In genomic region chr7:151411551-151411950, GRCh38 we compare ENCODE assay signal across 13 cellular contexts. TPM values are rescaled to one million over a fixed set of nuclear protein-coding genes. Genes with fewer than 3 reads are reported as not detected.
DNase-seq lines count a peak whose midpoint lies in the region; ATAC-seq, FAIRE-seq and TF ChIP-seq lines count a peak whose summit lies in the region.
"Had no signal": no experiment of that assay in that cellular context is flagged by ENCODE, and none has a peak within 500 bp of the region (broad histone marks: within the 10 kb centered on the region; RNA-seq: fewer than 3 reads in every experiment).

No MANE protein-coding gene starts in this region.

- H3K4me3 ChIP-seq in HepG2 (replicated peaks in 1 of 3; ENCODE audit: insufficient read depth in 1 of 3, low read depth in 2 of 3, low read length in 3 of 3) (no peak overlapping the region), MG63 (no peak overlapping the region)
- H3K4me3 ChIP-seq: lung had no signal

- H3K36me3 ChIP-seq in HepG2 (replicated peaks in 1 of 2; ENCODE audit: control insufficient read depth in 1 of 2, insufficient read depth in 2 of 2, low read length in 2 of 2): no peaks in the 10 kb centered on the region
- H3K36me3 ChIP-seq in MG63: no peaks in the 10 kb centered on the region

- peaks cover 0 to 1% (median 0%) of the 10 kb centered on the region in 3 donors for H3K9me3 Mint-ChIP-seq in IgD-negative memory B cell
- H3K9me3 Mint-ChIP-seq: stimulated activated naive CD8-positive, alpha-beta T cell treated with anti-CD3 and anti-CD28 coated beads, Interleukin-15, Interleukin-2, amounts not matched to agents 100 ng/mL and 50 ng/mL, for 24 hours had no signal

- TF ChIP-seq POLR2A in HepG2 (IDR thresholded peaks at IDR 0.05; ENCODE audit: insufficient read depth in 1 of 2, low read depth in 2 of 2, low read length in 2 of 2): no peak

- no peak overlapping the region for H3K27ac ChIP-seq in HepG2 (ENCODE audit: extremely low read length, insufficient read depth, low read length)

- TF ChIP-seq RAD21 in HepG2 (CRISPR knock-in tag; IDR thresholded peaks at IDR 0.05): no peak

- H3K27ac Mint-ChIP-seq in IgD-negative memory B cell: peak overlapping the region in 2 of 3 donors; percentile 83 to 86
- peak overlapping the region; percentile 82 for H3K27ac Mint-ChIP-seq in T-helper 17 cell
- H3K27ac Mint-ChIP-seq: stimulated activated naive CD8-positive, alpha-beta T cell treated with anti-CD3 and anti-CD28 coated beads, Interleukin-15, Interleukin-2, amounts not matched to agents 100 ng/mL and 50 ng/mL, for 24 hours had no signal

- H3K27me3 Mint-ChIP-seq in IgD-negative memory B cell: peaks cover 49% of the 10 kb centered on the region
- peaks cover 6% of the 10 kb centered on the region for H3K27me3 Mint-ChIP-seq in T-helper 17 cell

- in situ Hi-C loops in HepG2 (cut with HindIII; ENCODE audit: extremely low pct_ligation_motif_present, low pct_unique_long_range_greater_than_20kb): no loop called here

- no TSS peak for BruUV-seq in HepG2 (replicated peaks; lab: Mats Ljungman, UMichigan)

- intact Hi-C loops in HepG2 (cut with micrococcal nuclease; ENCODE audit: unreplicated experiment): no loop called here

- peaks cover 57% of the 10 kb centered on the region for H3K4me1 ChIP-seq in HepG2 (ENCODE audit: insufficient read depth, low read length)

- FAIRE-seq in HepG2 (lab: Jason Lieb, UNC): no peak
- FAIRE-seq in HTR-8/SVneo (lab: Jason Lieb, UNC): no peak

- ATAC-seq in T-helper 17 cell (no peak), HepG2 (peak; percentile 8; the same call in 1 of the 3 replicates)

- POLR2A ChIA-PET in HepG2 (lab: Yijun Ruan, JAX): no interaction called here

- DNase-seq in CD1c-positive myeloid dendritic cell (ENCODE audit: extremely low spot score): peak; percentile 38
- no peak for DNase-seq in T-helper 17 cell
- no peak for DNase-seq in HepG2 (ENCODE audit: low spot score)
- DNase-seq in MG63: no peak
- DNase-seq in HTR-8/SVneo (ENCODE audit: insufficient read length, low spot score): no peak
- no peak for DNase-seq in middle frontal gyrus (ENCODE audit: extremely low spot score, low spot score)
- no peak for DNase-seq in inferior parietal cortex (ENCODE audit: extremely low spot score)
- DNase-seq: head of caudate nucleus, NCI-H2171 treated with DMSO at 0.1 percent for 48 hours, SHP77 treated with DMSO at 0.1 percent for 48 hours had no signal

- peaks cover 2 to 49% of the 10 kb centered on the region in 2 experiments for H3K27me3 ChIP-seq in HepG2 (ENCODE audit: control insufficient read depth in 1 of 2, insufficient read depth in 2 of 2, low read length in 2 of 2)
- no peaks in the 10 kb centered on the region for H3K27me3 ChIP-seq in MG63

- no peaks in the 10 kb centered on the region for H3K36me3 Mint-ChIP-seq in IgD-negative memory B cell
- peaks cover 5% of the 10 kb centered on the region for H3K36me3 Mint-ChIP-seq in T-helper 17 cell (ENCODE audit: low read depth)

- peak overlapping the region in 2 of 4 donors; percentile 70 to 81 for H3K4me3 Mint-ChIP-seq in IgD-negative memory B cell
- H3K4me3 Mint-ChIP-seq in T-helper 17 cell: peak overlapping the region; percentile 85
- H3K4me3 Mint-ChIP-seq: stimulated activated naive CD8-positive, alpha-beta T cell treated with anti-CD3 and anti-CD28 coated beads, Interleukin-15, Interleukin-2, amounts not matched to agents 100 ng/mL and 50 ng/mL, for 24 hours had no signal

- H3K79me2 ChIP-seq in HepG2 (ENCODE audit: insufficient read depth, low read length): no peaks in the 10 kb centered on the region

- H3K4me1 Mint-ChIP-seq in IgD-negative memory B cell: peaks cover 10 to 14% (median 13%) of the 10 kb centered on the region in 3 donors
- H3K4me1 Mint-ChIP-seq in T-helper 17 cell: peaks cover 29% of the 10 kb centered on the region

- WGBS in HepG2 (ENCODE audit: low lambda C conversion rate): 49% methylated on average over 6 of the region's 6 CpGs

- no peak overlapping the region for H3K9ac ChIP-seq in HepG2 (ENCODE audit: insufficient read depth, low read depth, low read length)

- H4K20me1 ChIP-seq in HepG2 (ENCODE audit: insufficient read depth, low read length): no peaks in the 10 kb centered on the region

- TF ChIP-seq EP300 in HepG2 (IDR thresholded peaks at IDR 0.05; ENCODE audit: low read depth in 2 of 2, low read length in 2 of 2) (no peak), HepG2 (CRISPR knock-in tag; IDR thresholded peaks at IDR 0.05; ENCODE audit: borderline replicate concordance) (no peak)

- H3K9me3 ChIP-seq in T-helper 17 cell (ENCODE audit: control insufficient read depth, low read length, poor library complexity, severe bottlenecking): peaks cover 6% of the 10 kb centered on the region
- no peaks in the 10 kb centered on the region for H3K9me3 ChIP-seq in HepG2 (ENCODE audit: low read length)
- H3K9me3 ChIP-seq in MG63: no peaks in the 10 kb centered on the region

- TF ChIP-seq CTCF in HepG2 (CRISPR knock-in tag; IDR thresholded peaks at IDR 0.05): peak; percentile 29; the same call in 1 of the 2 replicates

- no peak overlapping the region for H3K4me2 ChIP-seq in HepG2 (ENCODE audit: low read depth, low read length)

- CTCF ChIA-PET in HepG2 (lab: Yijun Ruan, JAX; ENCODE audit: low intra/inter-chr PET ratio, low total read pairs): no interaction called here

- H2AFZ ChIP-seq in HepG2 (ENCODE audit: low read length): no peak overlapping the region

TF ChIP-seq in HepG2, 621 proteins besides CTCF, POLR2A, EP300 and RAD21 (continues in another document):
- TF ChIP-seq MLLT10 (CRISPR knock-in tag; IDR thresholded peaks at IDR 0.05): no peak

RNA-seq across cellular contexts. Expression of gene WDR86, which starts 1.7 kb away (rescaled TPM):
- 0.54 TPM for polyA plus RNA-seq in IgD-negative memory B cell
- total RNA-seq in T-helper 17 cell: 10 to 100 TPM in 1 of 2 donors, 1 to 10 TPM in 1; 9.7 to 24.4 TPM
- 0.11 TPM in 1 of 2 replicates, not detected in the other for total RNA-seq in HepG2 (2016; rRNA removed; fragmentation: Illumina TruSeq; extraction: Trizol)
- not detected in 2 replicates for total RNA-seq in HepG2 (2016; cell fraction: cytosol; rRNA removed; fragmentation: Illumina TruSeq; extraction: Trizol; ENCODE audit: low read depth)
- total RNA-seq in HepG2 (2016; cell fraction: insoluble cytoplasmic fraction; rRNA removed; fragmentation: Illumina TruSeq; extraction: Trizol): not detected in 2 replicates
- 0.24 TPM in 1 of 2 replicates, not detected in the other for total RNA-seq in HepG2 (2016; cell fraction: membrane; rRNA removed; fragmentation: Illumina TruSeq; extraction: Trizol)
- 0.50 TPM in 1 of 2 replicates, not detected in the other for total RNA-seq in HepG2 (2016; cell fraction: nucleus; rRNA removed; fragmentation: Illumina TruSeq; extraction: Trizol)
- 2.9 and 4.3 TPM in 2 replicates for polyA plus RNA-seq in HepG2 (2011; rRNA removed)
- 1.2 and 2.5 TPM in 2 replicates for polyA plus RNA-seq in HepG2 (2011; cell fraction: cytosol; rRNA removed)
- 22.1 and 28.5 TPM in 2 replicates for polyA plus RNA-seq in HepG2 (2011; cell fraction: nucleus; rRNA removed)
- 1.7 and 1.9 TPM in 2 replicates for polyA plus RNA-seq in HepG2 (2012)
- polyA plus RNA-seq in HepG2 (2016; cell fraction: cytosol; fragmentation: Illumina TruSeq; extraction: Trizol; ENCODE audit: low read depth): 0.14 TPM in 1 of 2 replicates, not detected in the other
- not detected in 2 replicates for polyA plus RNA-seq in HepG2 (2016; cell fraction: insoluble cytoplasmic fraction; fragmentation: Illumina TruSeq; extraction: Trizol; ENCODE audit: low read depth)
- 0.15 and 0.16 TPM in 2 replicates for polyA plus RNA-seq in HepG2 (2016; cell fraction: membrane; fragmentation: Illumina TruSeq; extraction: Trizol; ENCODE audit: low read depth)
- polyA plus RNA-seq in HepG2 (2016; cell fraction: nucleus; fragmentation: Illumina TruSeq; extraction: Trizol; ENCODE audit: insufficient read depth, low read depth): 0.61 TPM in 1 of 2 replicates, not detected in the other
- polyA minus RNA-seq in HepG2 (2011; rRNA and poly(A)+ RNA removed; ENCODE audit: low replicate concordance): 3.2 TPM in 1 of 2 replicates, not detected in the other
- polyA minus RNA-seq in HepG2 (2011; cell fraction: cytosol; rRNA and poly(A)+ RNA removed): 0.59 and 1.6 TPM in 2 replicates
- polyA minus RNA-seq in HepG2 (2011; cell fraction: nucleus; rRNA and poly(A)+ RNA removed): 5.0 TPM in 2 replicates
- total RNA-seq in MG63 (2014; rRNA removed; shearing (Covaris generic); ENCODE audit: low replicate concordance): not detected in 2 replicates

RNA-seq across cellular contexts. Expression of gene CRYGN, which starts 28.4 kb away (rescaled TPM):
- polyA plus RNA-seq in IgD-negative memory B cell (not detected), HepG2 (2011; rRNA removed) (0.11 TPM in 1 of 2 replicates, not detected in the other)
- total RNA-seq in T-helper 17 cell (under 1 TPM in 1 of 2 donors, not detected in 1; 0.99 TPM), HepG2 (2016; rRNA removed; fragmentation: Illumina TruSeq; extraction: Trizol) (not detected in 2 replicates)
- not detected in 2 replicates for total RNA-seq in HepG2 (2016; cell fraction: cytosol; rRNA removed; fragmentation: Illumina TruSeq; extraction: Trizol; ENCODE audit: low read depth)
- total RNA-seq in HepG2 (2016; cell fraction: insoluble cytoplasmic fraction; rRNA removed; fragmentation: Illumina TruSeq; extraction: Trizol): not detected in 2 replicates
- not detected in 2 replicates for total RNA-seq in HepG2 (2016; cell fraction: membrane; rRNA removed; fragmentation: Illumina TruSeq; extraction: Trizol)
- not detected in 2 replicates for total RNA-seq in HepG2 (2016; cell fraction: nucleus; rRNA removed; fragmentation: Illumina TruSeq; extraction: Trizol)
- not detected in 2 replicates for polyA plus RNA-seq in HepG2 (2011; cell fraction: cytosol; rRNA removed)
- polyA plus RNA-seq in HepG2 (2011; cell fraction: nucleus; rRNA removed): 0.14 and 0.18 TPM in 2 replicates
- polyA plus RNA-seq in HepG2 (2012): not detected in 2 replicates
- polyA plus RNA-seq in HepG2 (2016; cell fraction: cytosol; fragmentation: Illumina TruSeq; extraction: Trizol; ENCODE audit: low read depth): not detected in 2 replicates
- polyA plus RNA-seq in HepG2 (2016; cell fraction: insoluble cytoplasmic fraction; fragmentation: Illumina TruSeq; extraction: Trizol; ENCODE audit: low read depth): not detected in 2 replicates
- not detected in 2 replicates for polyA plus RNA-seq in HepG2 (2016; cell fraction: membrane; fragmentation: Illumina TruSeq; extraction: Trizol; ENCODE audit: low read depth)
- polyA plus RNA-seq in HepG2 (2016; cell fraction: nucleus; fragmentation: Illumina TruSeq; extraction: Trizol; ENCODE audit: insufficient read depth, low read depth): not detected in 2 replicates
- polyA minus RNA-seq in HepG2 (2011; rRNA and poly(A)+ RNA removed; ENCODE audit: low replicate concordance): 0.07 TPM in 1 of 2 replicates, not detected in the other
- not detected in 2 replicates for polyA minus RNA-seq in HepG2 (2011; cell fraction: cytosol; rRNA and poly(A)+ RNA removed)
- polyA minus RNA-seq in HepG2 (2011; cell fraction: nucleus; rRNA and poly(A)+ RNA removed): not detected in 2 replicates
- not detected in 2 replicates for total RNA-seq in MG63 (2014; rRNA removed; shearing (Covaris generic); ENCODE audit: low replicate concordance)

Comparison
In these comparisons a context has a peak if more than half of its experiments do, and no peak if none do; other contexts are left out.
1. RNA of gene WDR86, which starts 1.7 kb away (total RNA-seq): 9.7 to 24.4 TPM in T-helper 17 cell; 0.11 to 0.50 TPM in HepG2 and not detected in MG63; every median in the first group is over 4 times any median in the second.